Comparison of ENCODE assay signal across 1 cellular context in genomic region chr20:48897298-48898044, GRCh38.
TF ChIP-seq lines count a peak whose summit lies in the region.

No MANE protein-coding gene starts in this region.

TF ChIP-seq in GM23338, 12 proteins besides CTCF, POLR2A, EP300 and RAD21 (continued from another document):
- no peak for TF ChIP-seq EZH2 (IDR thresholded peaks at IDR 0.05; ENCODE audit: low read depth, unreplicated experiment)
- TF ChIP-seq ETS1 (IDR thresholded peaks at IDR 0.05), result no peak
